16 cellular contexts compared by ENCODE assay signal in the genomic region with DNA sequence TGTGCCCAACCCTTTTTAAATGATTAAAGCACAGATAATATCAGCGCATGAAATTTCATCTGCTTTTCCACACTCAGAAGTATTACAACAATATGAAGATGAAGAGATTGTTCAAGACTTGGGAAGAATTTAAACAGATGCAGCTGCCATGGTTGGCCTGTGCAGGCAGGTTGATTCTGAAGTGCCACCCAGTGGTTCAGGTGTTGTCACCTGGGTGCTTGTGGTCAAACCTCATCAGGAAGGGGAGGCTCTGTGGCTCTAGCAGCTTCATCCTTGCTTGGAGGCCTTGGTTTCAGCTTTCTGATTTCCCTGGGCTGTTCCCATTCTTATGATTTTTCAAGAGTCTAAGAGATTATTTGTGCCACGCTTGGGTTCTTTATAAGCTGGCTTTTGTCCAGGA. TPM values are rescaled to one million over a fixed set of nuclear protein-coding genes. Genes with fewer than 3 reads are reported as not detected.
DNase-seq lines count a peak whose midpoint lies in the region; ATAC-seq and TF ChIP-seq lines count a peak whose summit lies in the region.
"Had no signal": no experiment of that assay in that cellular context is flagged by ENCODE, and none has a peak within 500 bp of the region (broad histone marks: within the 10 kb centered on the region; RNA-seq: fewer than 3 reads in every experiment).

No MANE protein-coding gene starts in this region.

- H3K9ac ChIP-seq in HCT116 (ENCODE audit: low read length): no peak overlapping the region

- H3K4me3 Mint-ChIP-seq in central memory CD8-positive, alpha-beta T cell: no peak overlapping the region
- H3K4me3 Mint-ChIP-seq: activated naive CD4-positive, alpha-beta T cell treated with anti-CD3 and anti-CD28 coated beads for 36 hours; IgD-negative memory B cell; naive thymus-derived CD8-positive, alpha-beta T cell had no signal

- H3K36me3 ChIP-seq in HCT116 (ENCODE audit: control insufficient read depth in 1 of 2, insufficient read depth in 2 of 2, low read length in 2 of 2): peaks cover 11 to 34% of the 10 kb centered on the region in 2 experiments; a peak in 3 of 4 replicates
- H3K36me3 ChIP-seq in spleen: peaks cover 36 to 94% (median 87%) of the 10 kb centered on the region in 6 donors

- H3K27me3 Mint-ChIP-seq in central memory CD8-positive, alpha-beta T cell: no peaks in the 10 kb centered on the region
- H3K27me3 Mint-ChIP-seq: IgD-negative memory B cell; naive thymus-derived CD8-positive, alpha-beta T cell had no signal

- no peak for ATAC-seq in activated naive CD4-positive, alpha-beta T cell treated with anti-CD3 and anti-CD28 coated beads, Interleukin-2, amount 50 U/mL, for 72 hours
- peak; percentile 50 for ATAC-seq in HCT116
- no peak for ATAC-seq in central memory CD8-positive, alpha-beta T cell (replicated peaks; ENCODE audit: extremely low read depth, poor library complexity, severe bottlenecking)
- ATAC-seq in HG02973 (IDR thresholded peaks at IDR 0.05; ENCODE audit: unreplicated experiment): no peak
- no peak for ATAC-seq in GM21717 (IDR thresholded peaks at IDR 0.05; ENCODE audit: unreplicated experiment)
- ATAC-seq: naive thymus-derived CD8-positive, alpha-beta T cell had no signal

- TF ChIP-seq CTCF in HCT116 (IDR thresholded peaks at IDR 0.05 in 2 of 3, conservative IDR thresholded peaks at IDR 0.05 in 1 of 3; ENCODE audit: borderline replicate concordance in 1 of 3, insufficient read depth in 1 of 3, low read depth in 2 of 3, low read length in 2 of 3): no peak
- TF ChIP-seq CTCF in spleen (IDR thresholded peaks at IDR 0.05 in 8 of 11, conservative IDR thresholded peaks at IDR 0.05 in 3 of 11): no peak

- no peaks in the 10 kb centered on the region for H4K20me1 ChIP-seq in HCT116 (ENCODE audit: insufficient read depth)

- H3K9me2 ChIP-seq in HCT116 (ENCODE audit: insufficient read depth): no peaks in the 10 kb centered on the region

- H3K79me2 ChIP-seq in HCT116 (ENCODE audit: insufficient read depth, low read length): no peaks in the 10 kb centered on the region

- CTCF ChIA-PET in HCT116 (lab: Charles Lee): no interaction called here

- H3K36me3 Mint-ChIP-seq in activated naive CD4-positive, alpha-beta T cell treated with anti-CD3 and anti-CD28 coated beads, Interleukin-2, amount 50 U/mL, for 72 hours: peaks cover 4 to 16% of the 10 kb centered on the region in 2 donors
- H3K36me3 Mint-ChIP-seq in central memory CD8-positive, alpha-beta T cell (ENCODE audit: insufficient read depth): peaks cover 80% of the 10 kb centered on the region

- no peak for TF ChIP-seq POLR2A in HCT116 (IDR thresholded peaks at IDR 0.05; ENCODE audit: borderline replicate concordance, extremely low read depth, insufficient read depth, insufficient read length)
- no peak for TF ChIP-seq POLR2A in spleen (IDR thresholded peaks at IDR 0.05)

- no peak overlapping the region for H3K27ac ChIP-seq in HCT116 (ENCODE audit: low read depth, low read length)
- no peak overlapping the region for H3K27ac ChIP-seq in spleen
- H3K27ac ChIP-seq: thoracic aorta had no signal

- peak overlapping the region; percentile 4 to 25 for H3K27ac Mint-ChIP-seq in activated naive CD4-positive, alpha-beta T cell treated with anti-CD3 and anti-CD28 coated beads, Interleukin-2, amount 50 U/mL, for 72 hours
- H3K27ac Mint-ChIP-seq in central memory CD8-positive, alpha-beta T cell (ENCODE audit: low read depth): peak overlapping the region; percentile 46
- H3K27ac Mint-ChIP-seq: activated naive CD4-positive, alpha-beta T cell treated with anti-CD3 and anti-CD28 coated beads for 36 hours; IgD-negative memory B cell had no signal

- H3K4me3 ChIP-seq in HCT116 (replicated peaks in 1 of 2; ENCODE audit: low read depth in 1 of 2, low read length in 2 of 2): no peak overlapping the region
- no peak overlapping the region for H3K4me3 ChIP-seq in spleen
- H3K4me3 ChIP-seq: lung, thoracic aorta had no signal

- H2AFZ ChIP-seq in HCT116 (ENCODE audit: low read depth, low read length, poor library complexity, severe bottlenecking): no peak overlapping the region

- H3K9me3 ChIP-seq in HCT116 (ENCODE audit: control insufficient read depth in 1 of 2, insufficient read depth in 1 of 2, low read depth in 1 of 2, low read length in 2 of 2): no peaks in the 10 kb centered on the region
- no peaks in the 10 kb centered on the region for H3K9me3 ChIP-seq in spleen
- H3K9me3 ChIP-seq: thoracic aorta had no signal

- no TSS peak for BruUV-seq in HCT116 (replicated peaks; lab: Mats Ljungman, UMichigan)

- POLR2A ChIA-PET in HCT116 (lab: Charles Lee): no interaction called here

- WGBS in spleen, 5 donors: 92 to 96% (median 94%) methylated on average over 2 of the region's 2 CpGs

- intact Hi-C loops in HCT116 (cut with micrococcal nuclease) (no loop called here), spleen (cut with DNase I; ENCODE audit: low total_unique reads) (no loop called here)

- H3K4me2 ChIP-seq in HCT116 (ENCODE audit: low read length): peak overlapping the region; percentile 27

- H3K4me1 Mint-ChIP-seq in central memory CD8-positive, alpha-beta T cell: peaks cover 11% of the 10 kb centered on the region

- DNase-seq in activated naive CD4-positive, alpha-beta T cell treated with anti-CD3 and anti-CD28 coated beads, Interleukin-2, amount 50 U/mL, for 72 hours (ENCODE audit: low spot score in 2 of 2): no peak
- DNase-seq in activated naive CD4-positive, alpha-beta T cell treated with anti-CD3 and anti-CD28 coated beads, Interleukin-2, amount 50 U/mL, for 16 hours: no peak
- DNase-seq in HCT116 (ENCODE audit: low read depth, low spot score) (no peak), spleen (peak; percentile 43), SKM-1 treated with dmso at 0.1 percent for 144 hours (lab: John Stamatoyannopoulos, UW; ENCODE audit: unreplicated experiment) (no peak)
- DNase-seq in central memory CD8-positive, alpha-beta T cell (ENCODE audit: low spot score in 2 of 2): no peak
- DNase-seq: activated naive CD4-positive, alpha-beta T cell treated with anti-CD3 and anti-CD28 coated beads for 36 hours; naive thymus-derived CD8-positive, alpha-beta T cell; NCI-H1048; OCI-M1 had no signal

- RAD21 ChIA-PET in HCT116 (lab: Charles Lee; ENCODE audit: low non-redundant PET in 1 of 2, low total read pairs in 2 of 2, uncharacterized antibody in 2 of 2, unreplicated experiment in 2 of 2): no interaction called here

- peak; percentile 43 for TF ChIP-seq RAD21 in HCT116 (IDR thresholded peaks at IDR 0.05; ENCODE audit: low read depth)

- peaks cover 0 to 16% of the 10 kb centered on the region in 2 experiments; a peak in 2 of 4 replicates for H3K4me1 ChIP-seq in HCT116 (ENCODE audit: control insufficient read depth in 1 of 2, insufficient read depth in 2 of 2, low read length in 2 of 2)
- no peaks in the 10 kb centered on the region for H3K4me1 ChIP-seq in spleen

- H3K9me3 Mint-ChIP-seq in activated naive CD4-positive, alpha-beta T cell treated with anti-CD3 and anti-CD28 coated beads, Interleukin-2, amount 50 U/mL, for 72 hours: no peaks in the 10 kb centered on the region
- H3K9me3 Mint-ChIP-seq in central memory CD8-positive, alpha-beta T cell: no peaks in the 10 kb centered on the region
- H3K9me3 Mint-ChIP-seq: activated naive CD4-positive, alpha-beta T cell treated with anti-CD3 and anti-CD28 coated beads for 36 hours; IgD-negative memory B cell; naive thymus-derived CD8-positive, alpha-beta T cell had no signal

- H3K27me3 ChIP-seq in HCT116 (ENCODE audit: insufficient read depth, low read length): no peaks in the 10 kb centered on the region
- H3K27me3 ChIP-seq in spleen (replicated peaks in 1 of 7): no peaks in the 10 kb centered on the region

TF ChIP-seq in HCT116, 20 proteins besides CTCF, POLR2A, EP300 and RAD21 (continues in another document):
- TF ChIP-seq CEBPB (IDR thresholded peaks at IDR 0.05; ENCODE audit: low read depth) (no peak), YY1 (IDR thresholded peaks at IDR 0.05; ENCODE audit: extremely low read depth, insufficient replicate concordance, low read depth, low read length) (no peak), POLR2AphosphoS5 (IDR thresholded peaks at IDR 0.05; ENCODE audit: low read depth, low read length) (no peak), ZNF274 (IDR thresholded peaks at IDR 0.05; ENCODE audit: low read depth, low read length) (no peak), JUND (IDR thresholded peaks at IDR 0.05) (no peak), SRF (IDR thresholded peaks at IDR 0.05; ENCODE audit: low read depth) (no peak), EGR1 (IDR thresholded peaks at IDR 0.05; ENCODE audit: low read depth) (no peak)
- TF ChIP-seq, protein P1, sequence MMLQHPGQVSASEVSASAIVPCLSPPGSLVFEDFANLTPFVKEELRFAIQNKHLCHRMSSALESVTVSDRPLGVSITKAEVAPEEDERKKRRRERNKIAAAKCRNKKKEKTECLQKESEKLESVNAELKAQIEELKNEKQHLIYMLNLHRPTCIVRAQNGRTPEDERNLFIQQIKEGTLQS (IDR thresholded peaks at IDR 0.05): no peak

RNA-seq across cellular contexts. Expression of a gene that starts 22.2 kb away (rescaled TPM):
- total RNA-seq in activated naive CD4-positive, alpha-beta T cell treated with anti-CD3 and anti-CD28 coated beads, Interleukin-2, amount 50 U/mL, for 72 hours: not detected
- total RNA-seq in HCT116 (2021; ENCODE audit: unreplicated experiment) (0.59 TPM), spleen (1 to 10 TPM in 1 of 7 donors, under 1 TPM in 4, not detected in 2; 0.28 to 1.2 (median 0.60) TPM)
- polyA plus RNA-seq in HCT116 (2012): 0.21 and 0.34 TPM in 2 replicates
- polyA plus RNA-seq in spleen: under 1 TPM; 0.09 to 0.42 (median 0.11) TPM
- total RNA-seq: bronchial epithelial cell had no signal
- polyA plus RNA-seq: IgD-negative memory B cell; naive thymus-derived CD8-positive, alpha-beta T cell had no signal

RNA-seq across cellular contexts. Expression of a gene that starts 37.3 kb away (rescaled TPM):
- 10 to 100 TPM; 32.7 to 34.3 TPM for total RNA-seq in activated naive CD4-positive, alpha-beta T cell treated with anti-CD3 and anti-CD28 coated beads, Interleukin-2, amount 50 U/mL, for 72 hours
- total RNA-seq in HCT116 (2021; ENCODE audit: unreplicated experiment): 28.5 TPM
- polyA plus RNA-seq in HCT116 (2012): 19.3 and 19.4 TPM in 2 replicates
- total RNA-seq in spleen: 10 to 100 TPM; 25.3 to 48.4 (median 33.5) TPM
- 1 to 10 TPM; 4.6 to 9.4 (median 6.4) TPM for polyA plus RNA-seq in spleen
